ENCODE assay signal across 8 cellular contexts in the genomic region with DNA sequence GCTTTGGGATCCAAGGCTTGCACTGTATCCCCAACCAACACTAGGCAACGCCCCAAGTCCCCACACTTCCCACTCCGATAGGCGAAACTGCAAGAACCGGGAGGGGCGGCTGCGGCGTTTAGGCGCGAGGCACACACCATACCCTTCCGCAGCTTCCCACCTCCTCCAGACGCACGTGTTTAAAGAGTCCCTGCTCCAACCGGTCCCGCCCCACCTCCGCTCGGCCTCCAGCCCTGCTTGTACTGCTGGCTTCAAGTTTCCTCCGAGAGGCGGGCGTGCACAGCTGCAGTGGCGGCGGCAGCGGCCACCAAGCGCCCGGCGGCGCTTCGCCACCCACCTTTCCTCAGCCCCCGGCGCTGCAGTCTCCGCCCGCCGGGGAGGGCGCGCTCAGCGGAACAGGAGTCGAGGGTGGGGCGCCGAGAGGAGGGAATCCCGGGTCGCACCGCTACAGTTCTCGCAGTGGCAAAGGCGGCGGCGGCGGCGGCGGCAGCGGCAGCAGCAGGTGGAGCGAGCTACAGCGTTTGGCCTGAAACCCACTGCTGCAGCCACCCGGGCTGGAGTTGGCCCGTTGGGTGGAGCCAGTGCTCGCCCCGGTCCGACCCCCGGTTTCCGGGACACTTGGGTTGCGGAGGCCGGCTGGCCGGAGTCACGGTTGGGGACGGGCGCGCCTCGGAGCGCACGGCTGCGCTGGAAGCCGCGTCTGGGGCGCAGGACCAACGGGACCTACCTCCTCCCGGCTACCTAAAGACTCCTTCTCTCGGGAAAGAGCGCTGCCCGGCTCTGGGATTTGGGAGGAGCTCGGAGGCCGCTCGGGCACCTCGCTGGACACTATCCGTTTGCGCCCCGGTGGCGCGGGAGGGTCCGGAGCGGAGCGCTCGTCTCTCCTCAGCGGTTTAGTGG. TPM values are rescaled to one million over a fixed set of nuclear protein-coding genes. Genes with fewer than 3 reads are reported as not detected.
DNase-seq lines count a peak whose midpoint lies in the region; ATAC-seq and TF ChIP-seq lines count a peak whose summit lies in the region.

Gene CNIH3, plus strand, starts transcription at position 457 of the 900 bp plus-strand sequence. CDS start 858 bp downstream, outside the sequence.

- H3K27ac Mint-ChIP-seq in type B pancreatic cell, result no peak within 1 kb of the TSS

- peak; percentile 64 for ATAC-seq in mucosa of descending colon
- no peak for ATAC-seq in HG03159 (IDR thresholded peaks at IDR 0.05; ENCODE audit: unreplicated experiment)

- H3K4me1 ChIP-seq in colonic mucosa (peaks cover 4% of the 10 kb centered on the region), mucosa of descending colon (ENCODE audit: low read depth) (peaks cover 10% of the 10 kb centered on the region)

- peaks cover 8% of the 10 kb centered on the region for H3K4me1 Mint-ChIP-seq in type B pancreatic cell (ENCODE audit: unreplicated experiment)

- intact Hi-C loops in colonic mucosa (cut with DNase I) (no loop called here), mucosa of descending colon (cut with DNase I, micrococcal nuclease) (no loop called here)

- H3K4me3 ChIP-seq in colonic mucosa (peak within 1 kb of the TSS; percentile 28), mucosa of descending colon (no peak within 1 kb of the TSS)

- no peaks in the 10 kb centered on the region for H3K36me3 ChIP-seq in colonic mucosa
- H3K36me3 ChIP-seq in mucosa of descending colon (ENCODE audit: low read depth), result no peaks in the 10 kb centered on the region

- peak within 1 kb of the TSS; percentile 84 for H3K4me3 Mint-ChIP-seq in type B pancreatic cell

- no peak for TF ChIP-seq CTCF in colonic mucosa (IDR thresholded peaks at IDR 0.05)
- TF ChIP-seq CTCF in mucosa of descending colon (IDR thresholded peaks at IDR 0.05), result no peak
- TF ChIP-seq CTCF in type B pancreatic cell (conservative IDR thresholded peaks at IDR 0.05), result no peak

- peaks cover 41% of the 10 kb centered on the region for H3K27me3 ChIP-seq in colonic mucosa

- H3K36me3 Mint-ChIP-seq in type B pancreatic cell, result no peaks in the 10 kb centered on the region

- H3K9me3 ChIP-seq in colonic mucosa (no peaks in the 10 kb centered on the region), mucosa of descending colon (no peaks in the 10 kb centered on the region)

- H3K9me3 Mint-ChIP-seq in type B pancreatic cell, result no peaks in the 10 kb centered on the region

- peak; percentile 36 for DNase-seq in DMS114 treated with DMSO at 0.1 percent for 48 hours (lab: John Stamatoyannopoulos, UW; ENCODE audit: unreplicated experiment)
- peak; percentile 93 to 94 for DNase-seq in Kasumi-1 (lab: John Stamatoyannopoulos, UW)
- peak in 3 of 5 donors; percentile 17 to 28 (median 21) for DNase-seq in T-helper 1 cell
- DNase-seq in colonic mucosa, result no peak
- peak in 1 of 3 donors; percentile 48 for DNase-seq in mucosa of descending colon
- DNase-seq in type B pancreatic cell (ENCODE audit: extremely low spot score, unreplicated experiment), result peak; percentile 78
- no peak for DNase-seq in HT-29 (ENCODE audit: low spot score)

- H3K9ac ChIP-seq in colonic mucosa (ENCODE audit: low read depth in 2 of 2, low read length in 2 of 2), result no peak within 1 kb of the TSS

- H3K27ac ChIP-seq in colonic mucosa, result no peak within 1 kb of the TSS

- H3K27me3 Mint-ChIP-seq in type B pancreatic cell, result peaks cover 80% of the 10 kb centered on the region

RNA-seq across cellular contexts. Expression of gene CNIH3, which starts in this region (rescaled TPM):
- total RNA-seq in colonic mucosa (1 to 10 TPM in 1 of 2 donors, under 1 TPM in 1; 0.69 to 1.4 TPM), mucosa of descending colon (1 to 10 TPM; 1.0 to 2.5 (median 1.1) TPM), type B pancreatic cell (ENCODE audit: low replicate concordance) (1.8 and 4.5 TPM in 2 replicates)
- total RNA-seq in HT-29 (2014; rRNA removed; shearing (Covaris generic)), result 1.1 and 1.9 TPM in 2 replicates

Comparison
In these comparisons a context has a peak if more than half of its experiments do, and no peak if none do; other contexts are left out.
1. DNase-seq: peak in DMS114 treated with DMSO at 0.1 percent for 48 hours (single experiment), Kasumi-1 (2 of 2), T-helper 1 cell (3 of 5) and type B pancreatic cell (single experiment); none in colonic mucosa (single experiment) and HT-29 (single experiment).